Comparison of ENCODE assay signal across 8 cellular contexts in genomic region chr12:104285740-104286537, GRCh38. TPM values are rescaled to one million over a fixed set of nuclear protein-coding genes. Genes with fewer than 3 reads are reported as not detected.
DNase-seq lines count a peak whose midpoint lies in the region; ATAC-seq lines count a peak whose summit lies in the region.

No MANE protein-coding gene starts in this region.

- peaks cover 6 to 43% (median 23%) of the 10 kb centered on the region in 4 donors for H3K4me1 Mint-ChIP-seq in CD4-positive, CD25-positive, alpha-beta regulatory T cell
- peaks cover 16 to 22% (median 18%) of the 10 kb centered on the region in 3 donors for H3K4me1 Mint-ChIP-seq in IgD-negative memory B cell

- no peaks in the 10 kb centered on the region for H3K36me3 ChIP-seq in CD4-positive, CD25-positive, alpha-beta regulatory T cell (ENCODE audit: control insufficient read depth, insufficient read depth, low read length)

- peak in 1 of 3 donors; percentile 46 for DNase-seq in CD4-positive, CD25-positive, alpha-beta regulatory T cell
- DNase-seq in activated naive CD4-positive, alpha-beta T cell treated with anti-CD3 and anti-CD28 coated beads, Interleukin-2, amount 50 U/mL, for 16 hours = peak; percentile 33
- DNase-seq in kidney glomerular epithelial cell (lab: John Stamatoyannopoulos, UW) (peak; percentile 72), substantia nigra (lab: John Stamatoyannopoulos, UW) (peak in 2 of 49 donors; percentile 0 to 22), HUDEP-2 (lab: John Stamatoyannopoulos, UW; ENCODE audit: unreplicated experiment in 76 of 76) (no peak), HuH-7.5 (ENCODE audit: low spot score) (no peak)

- peak overlapping the region; percentile 86 for H3K27ac ChIP-seq in CD4-positive, CD25-positive, alpha-beta regulatory T cell (ENCODE audit: insufficient read depth, low read length, poor library complexity, severe bottlenecking)
- peak overlapping the region; percentile 84 for H3K27ac ChIP-seq in substantia nigra (ENCODE audit: low read depth, low read length, poor library complexity, severe bottlenecking)

- peak overlapping the region; percentile 8 to 99 (median 76) for H3K4me3 Mint-ChIP-seq in CD4-positive, CD25-positive, alpha-beta regulatory T cell
- H3K4me3 Mint-ChIP-seq in IgD-negative memory B cell = peak overlapping the region in 2 of 4 donors; percentile 99

- peak overlapping the region; percentile 96 to 98 (median 96) for H3K27ac Mint-ChIP-seq in CD4-positive, CD25-positive, alpha-beta regulatory T cell
- H3K27ac Mint-ChIP-seq in IgD-negative memory B cell = peak overlapping the region; percentile 20 to 97 (median 97)

- no peak for ATAC-seq in CD4-positive, CD25-positive, alpha-beta regulatory T cell (ENCODE audit: low read depth in 2 of 2)
- no peak for ATAC-seq in GM18861 (IDR thresholded peaks at IDR 0.05; ENCODE audit: unreplicated experiment)

- no peaks in the 10 kb centered on the region for H3K9me3 Mint-ChIP-seq in CD4-positive, CD25-positive, alpha-beta regulatory T cell
- H3K9me3 Mint-ChIP-seq in IgD-negative memory B cell = no peaks in the 10 kb centered on the region

- peaks cover 41% of the 10 kb centered on the region for H3K4me1 ChIP-seq in CD4-positive, CD25-positive, alpha-beta regulatory T cell (ENCODE audit: control insufficient read depth, insufficient read depth, low read length, poor library complexity, severe bottlenecking)

- peak overlapping the region; percentile 95 for H3K4me3 ChIP-seq in CD4-positive, CD25-positive, alpha-beta regulatory T cell (ENCODE audit: low read depth, low read length)

- H3K27me3 ChIP-seq in CD4-positive, CD25-positive, alpha-beta regulatory T cell (ENCODE audit: control insufficient read depth, insufficient read depth, low read length) = no peaks in the 10 kb centered on the region

- H3K36me3 Mint-ChIP-seq in CD4-positive, CD25-positive, alpha-beta regulatory T cell = no peaks in the 10 kb centered on the region
- no peaks in the 10 kb centered on the region for H3K36me3 Mint-ChIP-seq in IgD-negative memory B cell

- peaks cover 5% of the 10 kb centered on the region for H3K27me3 Mint-ChIP-seq in CD4-positive, CD25-positive, alpha-beta regulatory T cell
- no peaks in the 10 kb centered on the region for H3K27me3 Mint-ChIP-seq in IgD-negative memory B cell

- H3K9me3 ChIP-seq in CD4-positive, CD25-positive, alpha-beta regulatory T cell (ENCODE audit: control insufficient read depth in 2 of 2, low read length in 2 of 2) = no peaks in the 10 kb centered on the region

RNA-seq across cellular contexts. Expression of gene EID3, which starts 17.6 kb away (rescaled TPM):
- total RNA-seq in CD4-positive, CD25-positive, alpha-beta regulatory T cell = 14.8 TPM
- 10 to 100 TPM; 10.8 to 15.6 (median 13.0) TPM for polyA plus RNA-seq in CD4-positive, CD25-positive, alpha-beta regulatory T cell
- 4.9 TPM for polyA plus RNA-seq in IgD-negative memory B cell

Comparison
In these comparisons a context has a peak if more than half of its experiments do, and no peak if none do; other contexts are left out.
1. DNase-seq: peak in activated naive CD4-positive, alpha-beta T cell treated with anti-CD3 and anti-CD28 coated beads, Interleukin-2, amount 50 U/mL, for 16 hours (single experiment) and kidney glomerular epithelial cell (single experiment); none in HUDEP-2 (0 of 76) and HuH-7.5 (single experiment).